9 cellular contexts compared by ENCODE assay signal in the genomic region with DNA sequence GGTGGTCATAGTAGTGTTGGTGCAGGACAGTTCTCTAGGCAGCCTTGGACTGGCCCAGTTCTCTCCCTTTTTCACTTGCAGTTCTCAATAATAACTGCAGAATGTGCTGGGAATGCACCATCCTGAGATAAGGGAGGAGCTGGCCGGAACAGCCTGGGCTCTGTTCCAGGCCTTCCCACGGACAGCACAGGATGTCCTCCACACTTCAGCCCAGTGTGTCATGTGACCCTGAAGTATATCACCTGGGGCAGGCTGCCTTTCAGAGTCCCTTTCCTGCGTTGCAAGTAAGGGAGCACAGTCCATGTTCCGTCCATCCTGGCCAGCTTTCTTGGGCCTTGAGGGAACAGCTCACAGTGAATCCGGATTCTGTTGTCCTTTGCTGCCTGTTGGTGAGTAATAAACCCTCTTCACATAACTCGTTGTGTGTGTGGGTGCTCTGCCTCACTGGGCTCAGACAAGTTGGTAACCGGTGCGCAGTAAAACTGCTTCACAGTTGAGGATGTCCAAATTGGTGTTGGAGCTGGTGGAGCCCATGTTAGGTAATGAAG. TPM values are rescaled to one million over a fixed set of nuclear protein-coding genes. Genes with fewer than 3 reads are reported as not detected.
A peak's percentile ranks its signal among the peaks of the same experiment; 100 is the strongest.
DNase-seq lines count a peak whose midpoint lies in the region; ATAC-seq and TF ChIP-seq lines count a peak whose summit lies in the region.
"Had no signal": no experiment of that assay in that cellular context is flagged by ENCODE, and none has a peak within 500 bp of the region (broad histone marks: within the 10 kb centered on the region; RNA-seq: fewer than 3 reads in every experiment).

No MANE protein-coding gene starts in this region.

- H3K27ac ChIP-seq in Peyer's patch (no peak overlapping the region), ovary (peak overlapping the region in 1 of 2 donors; percentile 36)

- TF ChIP-seq CTCF in Peyer's patch (IDR thresholded peaks at IDR 0.05) = no peak
- no peak for TF ChIP-seq CTCF in fibroblast of villous mesenchyme (IDR thresholded peaks at IDR 0.05; ENCODE audit: insufficient read depth, low read depth, low read length)
- no peak for TF ChIP-seq CTCF in ovary (IDR thresholded peaks at IDR 0.05)

- no peak for ATAC-seq in GM18868 (IDR thresholded peaks at IDR 0.05; ENCODE audit: unreplicated experiment)
- ATAC-seq in HG03565 (IDR thresholded peaks at IDR 0.05; ENCODE audit: unreplicated experiment) = no peak

- H3K36me3 ChIP-seq in Peyer's patch = no peaks in the 10 kb centered on the region
- H3K36me3 ChIP-seq in ovary = no peaks in the 10 kb centered on the region

- intact Hi-C loops in ovary (cut with DNase I) (no loop called here), head of caudate nucleus (cut with DNase I) (no loop called here)

- TF ChIP-seq POLR2A in Peyer's patch (IDR thresholded peaks at IDR 0.05) (no peak), ovary (IDR thresholded peaks at IDR 0.05) (peak; percentile 60)

- H3K4me1 ChIP-seq in Peyer's patch = no peaks in the 10 kb centered on the region
- peaks cover 14% of the 10 kb centered on the region for H3K4me1 ChIP-seq in ovary (ENCODE audit: insufficient read depth)

- TF ChIP-seq EP300 in ovary (IDR thresholded peaks at IDR 0.05) = no peak

- DNase-seq in H4 (ENCODE audit: low spot score) (peak; percentile 34), Peyer's patch (peak in 2 of 3 donors; percentile 60 to 68), fibroblast of villous mesenchyme (ENCODE audit: low read depth) (peak; percentile 74), ovary (peak; percentile 80 to 95 (median 89)), head of caudate nucleus (no peak)
- no peak for DNase-seq in stimulated activated CD4-positive, alpha-beta T cell treated with anti-CD3 and anti-CD28 coated beads, Interleukin-2, amount 100 ng/mL, for 24 hours
- DNase-seq: hypothalamus had no signal

- H3K9me3 ChIP-seq in Peyer's patch (no peaks in the 10 kb centered on the region), ovary (no peaks in the 10 kb centered on the region)

- H3K27me3 ChIP-seq in Peyer's patch (no peaks in the 10 kb centered on the region), ovary (no peaks in the 10 kb centered on the region)

- 7 to 10% (median 8%) methylated on average over 8 of the region's 8 CpGs for WGBS in ovary, 3 donors

- H3K4me3 ChIP-seq in Peyer's patch (peak overlapping the region in 1 of 4 donors; percentile 30), fibroblast of villous mesenchyme (ENCODE audit: low read depth, low read length) (peak overlapping the region; percentile 36), ovary (peak overlapping the region; percentile 21)

RNA-seq across cellular contexts. Expression of a gene that starts 32.3 kb away (rescaled TPM):
- total RNA-seq in H4 (2014; rRNA removed; shearing (Covaris generic)) = 3.4 and 4.1 TPM in 2 replicates
- total RNA-seq in Peyer's patch (1 to 10 TPM; 1.7 to 5.6 (median 4.7) TPM), fibroblast of villous mesenchyme (3.9 and 4.7 TPM in 2 replicates), ovary (1 to 10 TPM; 3.1 to 6.8 (median 3.8) TPM)
- polyA plus RNA-seq in ovary = 1 to 10 TPM; 2.6 to 4.2 TPM

Comparison
In these comparisons a context has a peak if more than half of its experiments do, and no peak if none do; other contexts are left out.
1. DNase-seq: peak in H4 (single experiment), Peyer's patch (2 of 3), fibroblast of villous mesenchyme (single experiment) and ovary (5 of 5); none in stimulated activated CD4-positive, alpha-beta T cell treated with anti-CD3 and anti-CD28 coated beads, Interleukin-2, amount 100 ng/mL, for 24 hours (0 of 2) and head of caudate nucleus (0 of 42).